In genomic region chr16:87692176-87692575, GRCh38 we compare ENCODE assay signal across 17 cellular contexts.
"Had no signal": no experiment of that assay in that cellular context is flagged by ENCODE, and none has a peak within 500 bp of the region (broad histone marks: within the 10 kb centered on the region; RNA-seq: fewer than 3 reads in every experiment).

No MANE protein-coding gene starts in this region.

- H3K27me3 Mint-ChIP-seq: activated CD8-positive, alpha-beta T cell treated with anti-CD3 and anti-CD28 coated beads for 36 hours had no signal

- H3K4me1 ChIP-seq: upper lobe of right lung had no signal

- DNase-seq: activated CD4-positive, alpha-beta T cell treated with anti-CD3 and anti-CD28 coated beads for 48 hours; activated CD4-positive, CD25-positive, alpha-beta regulatory T cell; activated CD8-positive, alpha-beta T cell treated with anti-CD3 and anti-CD28 coated beads for 36 hours; activated naive CD4-positive, alpha-beta T cell treated with anti-CD3 and anti-CD28 coated beads for 36 hours; activated T-cell treated with anti-CD3 and anti-CD28 coated beads, Interleukin-2, amount 50 U/mL, for 4 hours; aorta; brain microvascular endothelial cell; central memory CD4-positive, alpha-beta T cell; effector CD4-positive, alpha-beta T cell; islet precursor cell; retina; stimulated activated CD4-positive, alpha-beta T cell treated with anti-CD3 and anti-CD28 coated beads, Interleukin-2, amount 100 ng/mL, for 48 hours; T1000; upper lobe of right lung had no signal

- H3K36me3 ChIP-seq: brain microvascular endothelial cell, upper lobe of right lung had no signal

- H3K4me3 ChIP-seq: lung, upper lobe of right lung had no signal

- H3K9me3 ChIP-seq: upper lobe of right lung had no signal

- H3K9me3 Mint-ChIP-seq: activated CD8-positive, alpha-beta T cell treated with anti-CD3 and anti-CD28 coated beads for 36 hours; activated naive CD4-positive, alpha-beta T cell treated with anti-CD3 and anti-CD28 coated beads for 36 hours; activated T-cell treated with anti-CD3 and anti-CD28 coated beads, Interleukin-2, amount 50 U/mL, for 4 hours; nephron had no signal

- H3K4me3 Mint-ChIP-seq: activated CD8-positive, alpha-beta T cell treated with anti-CD3 and anti-CD28 coated beads for 36 hours; activated naive CD4-positive, alpha-beta T cell treated with anti-CD3 and anti-CD28 coated beads for 36 hours; activated T-cell treated with anti-CD3 and anti-CD28 coated beads, Interleukin-2, amount 50 U/mL, for 4 hours; nephron had no signal

- FAIRE-seq: frontal cortex had no signal

- H3K27ac ChIP-seq: brain microvascular endothelial cell, upper lobe of right lung had no signal

- H3K27ac Mint-ChIP-seq: activated CD8-positive, alpha-beta T cell treated with anti-CD3 and anti-CD28 coated beads for 36 hours; nephron had no signal

- ATAC-seq: activated CD8-positive, alpha-beta T cell treated with anti-CD3 and anti-CD28 coated beads for 36 hours; activated T-cell treated with anti-CD3 and anti-CD28 coated beads, Interleukin-2, amount 50 U/mL, for 4 hours; upper lobe of right lung had no signal
